Comparison of ENCODE assay signal across 21 cellular contexts in genomic region chr7:111833461-111833860, GRCh38.
DNase-seq lines count a peak whose midpoint lies in the region; ATAC-seq and TF ChIP-seq lines count a peak whose summit lies in the region.
"Had no signal": no experiment of that assay in that cellular context is flagged by ENCODE, and none has a peak within 500 bp of the region (broad histone marks: within the 10 kb centered on the region; RNA-seq: fewer than 3 reads in every experiment).

No MANE protein-coding gene starts in this region.

- intact Hi-C loops in cardiac septum (cut with DNase I) (no loop called here), left colon (cut with DNase I, micrococcal nuclease) (no loop called here)

- peak overlapping the region; percentile 83 for H2AFZ ChIP-seq in ACC112 (ENCODE audit: low read length, unreplicated experiment)

- no peaks in the 10 kb centered on the region for H3K27me3 ChIP-seq in ACC112 (ENCODE audit: insufficient read depth, low read length)
- no peaks in the 10 kb centered on the region for H3K27me3 ChIP-seq in foreskin keratinocyte
- H3K27me3 ChIP-seq: BLaER1 treated with 17β-estradiol and CSF1 and Interleukin-3, amounts not matched to agents 10 nM and 100 nM; SJCRH30 had no signal

- no peak overlapping the region for H3K4me3 ChIP-seq in ACC112 (ENCODE audit: low read depth, low read length)
- no peak overlapping the region for H3K4me3 ChIP-seq in cardiac fibroblast (replicated peaks in 1 of 2; ENCODE audit: low read depth in 2 of 2, low read length in 2 of 2)
- H3K4me3 ChIP-seq: BLaER1 treated with 17β-estradiol and CSF1 and Interleukin-3, amounts not matched to agents 10 nM and 100 nM; prostate gland; SJCRH30 had no signal

- H3K36me3 ChIP-seq in ACC112 (ENCODE audit: insufficient read depth, low read length), result peaks cover 6% of the 10 kb centered on the region; the same call in 1 of the 2 replicates
- H3K36me3 ChIP-seq: prostate gland, SJCRH30, WERI-Rb-1 had no signal

- TF ChIP-seq CTCF in cardiac fibroblast (IDR thresholded peaks at IDR 0.05; ENCODE audit: low read depth, low read length) (no peak), foreskin keratinocyte (conservative IDR thresholded peaks at IDR 0.05) (no peak)

- H3K27ac ChIP-seq in ACC112 (ENCODE audit: low read depth, low read length) (peak overlapping the region; percentile 84), foreskin keratinocyte (no peak overlapping the region)
- H3K27ac ChIP-seq: BLaER1 treated with 17β-estradiol and CSF1 and Interleukin-3, amounts not matched to agents 10 nM and 100 nM; epithelial cell of prostate; prostate gland; SJCRH30; WERI-Rb-1 had no signal

- no peaks in the 10 kb centered on the region for H3K79me2 ChIP-seq in ACC112 (ENCODE audit: control insufficient read depth, insufficient read depth, low read length, unreplicated experiment)

- H3K4me1 ChIP-seq in ACC112 (ENCODE audit: control insufficient read depth, insufficient read depth, low read length, unreplicated experiment), result peaks cover 34% of the 10 kb centered on the region
- H3K4me1 ChIP-seq in foreskin keratinocyte, result peaks cover 29% of the 10 kb centered on the region
- H3K4me1 ChIP-seq: prostate gland, SJCRH30 had no signal

- DNase-seq in NCI-H226 (peak; percentile 39), cardiac fibroblast (ENCODE audit: low read depth in 2 of 2) (peak; percentile 44 to 64), foreskin keratinocyte (peak in 1 of 2 donors; percentile 28), NCI-H146 treated with DMSO at 0.1 percent for 48 hours (lab: John Stamatoyannopoulos, UW; ENCODE audit: unreplicated experiment) (no peak), NCI-H187 (lab: John Stamatoyannopoulos, UW) (no peak), cardiac septum (ENCODE audit: low spot score) (no peak), left colon (no peak)
- DNase-seq: activated CD4-positive, alpha-beta T cell treated with anti-CD3 and anti-CD28 coated beads, Interleukin-2, amount 50 U/mL, for 4 hours; activated naive CD4-positive, alpha-beta T cell; anterior cingulate cortex; GF-D8; NCI-H1105 treated with DMSO at 0.1 percent for 48 hours; OCI-M1; SJCRH30; stimulated activated CD4-positive, alpha-beta T cell treated with anti-CD3 and anti-CD28 coated beads, Interleukin-4, amount 100 ng/mL, for 4 hours; T-helper 2 cell; WERI-Rb-1 had no signal

- ATAC-seq in foreskin keratinocyte, result peak; percentile 23
- ATAC-seq in left colon, result no peak

Comparison
In these comparisons a context has a peak if more than half of its experiments do, and no peak if none do; other contexts are left out.
1. DNase-seq: peak in NCI-H226 (single experiment) and cardiac fibroblast (2 of 2); none in NCI-H146 treated with DMSO at 0.1 percent for 48 hours (single experiment), NCI-H187 (0 of 2), cardiac septum (single experiment) and left colon (0 of 2).